In the genomic region with DNA sequence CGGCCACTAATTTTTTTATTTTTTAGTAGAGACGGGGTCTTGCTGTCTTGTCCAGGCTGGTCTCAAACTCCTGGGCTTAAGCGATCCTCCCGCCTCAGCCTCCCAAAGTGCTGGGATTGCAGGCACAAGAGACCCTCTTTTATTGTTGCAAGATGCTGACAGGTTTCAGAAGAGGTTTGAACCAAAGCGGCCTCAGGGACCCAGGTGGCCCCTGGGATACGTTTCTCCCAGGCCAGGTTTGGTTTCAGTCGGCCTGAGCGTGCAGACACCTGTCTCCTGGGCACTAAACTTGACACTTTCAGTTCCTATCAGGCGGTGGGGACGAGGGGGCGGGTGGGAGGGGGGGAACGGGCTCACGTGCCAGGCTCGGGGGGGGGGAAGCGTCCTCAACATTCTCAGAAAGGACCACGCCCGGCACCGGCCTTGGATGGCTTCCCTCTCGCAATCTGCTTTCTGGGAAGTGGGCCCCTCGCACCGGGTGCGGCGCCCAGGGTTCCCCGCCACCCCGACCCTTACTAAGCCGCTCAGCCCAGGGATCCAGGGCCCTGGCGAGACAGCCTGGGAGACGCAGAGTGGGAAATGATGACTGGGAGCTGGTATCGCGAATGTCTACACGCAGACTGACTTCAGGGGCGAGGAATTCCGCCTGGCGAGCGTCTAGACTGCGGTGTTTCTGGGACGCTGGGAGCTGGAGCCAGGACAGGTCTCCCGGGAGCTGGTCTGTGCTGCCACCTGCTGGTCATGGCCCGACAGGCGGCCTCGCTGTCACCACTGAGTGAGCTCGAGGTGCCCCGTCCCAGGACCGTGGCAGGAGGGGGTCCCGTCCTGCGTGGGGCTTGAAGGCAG, we compare ENCODE assay signal across 7 cellular contexts.
DNase-seq lines count a peak whose midpoint lies in the region; ATAC-seq, FAIRE-seq and TF ChIP-seq lines count a peak whose summit lies in the region.

No MANE protein-coding gene starts in this region.

- TF ChIP-seq CTCF in GM12865 (IDR thresholded peaks at IDR 0.05; ENCODE audit: insufficient read depth, low read depth, low read length, missing control alignments) = peak; percentile 98

- peak; percentile 44 for ATAC-seq in HG03097 (IDR thresholded peaks at IDR 0.05; ENCODE audit: low FRiP score, unreplicated experiment)

- FAIRE-seq in endometrium (lab: Jason Lieb, UNC) = peak; percentile 21

- peak overlapping the region; percentile 56 for H3K4me3 ChIP-seq in GM12865 (ENCODE audit: low read depth, low read length)

- DNase-seq in GM12865 (ENCODE audit: low read depth) (peak; percentile 96), NCI-H748 (lab: John Stamatoyannopoulos, UW; ENCODE audit: unreplicated experiment) (peak; percentile 75), middle frontal gyrus (ENCODE audit: extremely low spot score, low spot score) (peak; percentile 81)
- peak; percentile 61 for DNase-seq in activated CD8-positive, alpha-beta memory T cell treated with anti-CD3 and anti-CD28 coated beads, Interleukin-2, amount 50 U/mL, for 1 hour (ENCODE audit: extremely low read depth)
- peak; percentile 72 to 74 for DNase-seq in stimulated activated CD8-positive, alpha-beta memory T cell treated with anti-CD3 and anti-CD28 coated beads, Interleukin-15, amount 100 ng/mL, for 4 hours (ENCODE audit: low read depth in 2 of 2)

Comparison
In these comparisons a context has a peak if more than half of its experiments do, and no peak if none do; other contexts are left out.
1. Peak in every context shown above with its lines: DNase-seq, ATAC-seq and H3K4me3 ChIP-seq.